Comparison of ENCODE assay signal across 10 cellular contexts in genomic region chr20:2109425-2110210, GRCh38. TPM values are rescaled to one million over a fixed set of nuclear protein-coding genes. Genes with fewer than 3 reads are reported as not detected.
DNase-seq lines count a peak whose midpoint lies in the region; ATAC-seq, FAIRE-seq and TF ChIP-seq lines count a peak whose summit lies in the region.
"Had no signal": no experiment of that assay in that cellular context is flagged by ENCODE, and none has a peak within 500 bp of the region (broad histone marks: within the 10 kb centered on the region; RNA-seq: fewer than 3 reads in every experiment).

No MANE protein-coding gene starts in this region.

- intact Hi-C loops in esophagus muscularis mucosa (cut with DNase I): no loop called here
- intact Hi-C loops in mucosa of descending colon (cut with DNase I, micrococcal nuclease): no loop called here
- intact Hi-C loops in activated T-helper 1 cell treated with anti-CD3 and anti-CD28 coated beads, Interleukin-12 subunit alpha, Interleukin-12 subunit beta, Interleukin-2, Interleukin-4 antibody, amounts not matched to agents 30 ng/mL and 10 ng/mL and 1 ng/mL, durations not matched to agents 14 hours and 24 hours and 36 hours (cut with micrococcal nuclease): no loop called here

- H3K27me3 ChIP-seq in esophagus muscularis mucosa: no peaks in the 10 kb centered on the region
- H3K27me3 ChIP-seq in CD8-positive, alpha-beta memory T cell (ENCODE audit: insufficient read depth, low read length, poor library complexity, severe bottlenecking): no peaks in the 10 kb centered on the region

- H3K36me3 Mint-ChIP-seq in activated T-helper 1 cell treated with anti-CD3 and anti-CD28 coated beads, Interleukin-12 subunit alpha, Interleukin-12 subunit beta, Interleukin-2, Interleukin-4 antibody, amounts not matched to agents 30 ng/mL and 10 ng/mL and 1 ng/mL, durations not matched to agents 14 hours and 24 hours and 36 hours (ENCODE audit: low read depth): peaks cover 19% of the 10 kb centered on the region
- peaks cover 0 to 60% (median 14%) of the 10 kb centered on the region in 3 donors for H3K36me3 Mint-ChIP-seq in CD8-positive, alpha-beta memory T cell

- H3K9me3 ChIP-seq in A549: no peaks in the 10 kb centered on the region
- no peaks in the 10 kb centered on the region for H3K9me3 ChIP-seq in esophagus muscularis mucosa
- H3K9me3 ChIP-seq in mucosa of descending colon: no peaks in the 10 kb centered on the region
- no peaks in the 10 kb centered on the region for H3K9me3 ChIP-seq in CD8-positive, alpha-beta memory T cell (ENCODE audit: low read length)
- H3K9me3 ChIP-seq: thoracic aorta had no signal

- TF ChIP-seq CTCF in A549 (IDR thresholded peaks at IDR 0.05) (no peak), esophagus muscularis mucosa (IDR thresholded peaks at IDR 0.05) (no peak), mucosa of descending colon (IDR thresholded peaks at IDR 0.05) (no peak)

- H3K4me1 Mint-ChIP-seq in activated T-helper 1 cell treated with anti-CD3 and anti-CD28 coated beads, Interleukin-12 subunit alpha, Interleukin-12 subunit beta, Interleukin-2, Interleukin-4 antibody, amounts not matched to agents 30 ng/mL and 10 ng/mL and 1 ng/mL, durations not matched to agents 14 hours and 24 hours and 36 hours (ENCODE audit: low read depth): peaks cover 67% of the 10 kb centered on the region
- H3K4me1 Mint-ChIP-seq in CD8-positive, alpha-beta memory T cell: peaks cover 90 to 98% (median 98%) of the 10 kb centered on the region in 3 donors

- 75% methylated on average over 6 of the region's 6 CpGs for WGBS in A549 (ENCODE audit: missing lambda C conversion rate)
- 32% methylated on average over 6 of the region's 6 CpGs for WGBS in esophagus muscularis mucosa

- H3K27ac ChIP-seq in A549: peak overlapping the region in 1 of 2 experiments; percentile 22; a peak in 2 of 6 replicates
- peak overlapping the region; percentile 66 to 80 (median 66) for H3K27ac ChIP-seq in esophagus muscularis mucosa (replicated peaks in 1 of 4)
- H3K27ac ChIP-seq in CD8-positive, alpha-beta memory T cell (ENCODE audit: low read depth, low read length): no peak overlapping the region
- H3K27ac ChIP-seq: thoracic aorta had no signal

- DNase-seq in A549 (ENCODE audit: low read depth in 1 of 2, low spot score in 1 of 2): no peak
- DNase-seq in LHCN-M2 (ENCODE audit: low read depth): peak; percentile 31
- no peak for DNase-seq in esophagus muscularis mucosa (ENCODE audit: extremely low spot score)
- DNase-seq in mucosa of descending colon: peak in 2 of 3 donors; percentile 41 to 66
- no peak for DNase-seq in activated T-helper 1 cell treated with anti-CD3 and anti-CD28 coated beads, Interleukin-12 subunit alpha, Interleukin-12 subunit beta, Interleukin-2, Interleukin-4 antibody, amounts not matched to agents 30 ng/mL and 10 ng/mL and 1 ng/mL, durations not matched to agents 14 hours and 24 hours and 36 hours (ENCODE audit: low spot score)
- DNase-seq in CD8-positive, alpha-beta memory T cell: no peak
- DNase-seq: NCI-H2029 had no signal

- no peak for TF ChIP-seq POLR2A in A549 (IDR thresholded peaks at IDR 0.05; ENCODE audit: low read length)
- no peak for TF ChIP-seq POLR2A in esophagus muscularis mucosa (IDR thresholded peaks at IDR 0.05; ENCODE audit: low read depth)

- peak overlapping the region; percentile 47 for H3K4me2 ChIP-seq in A549

- ATAC-seq in A549 (peak in 1 of 2 experiments; percentile 14; a peak in 1 of 6 replicates), mucosa of descending colon (peak; percentile 53), GM21723 (IDR thresholded peaks at IDR 0.05; ENCODE audit: unreplicated experiment) (no peak), HG02870 (IDR thresholded peaks at IDR 0.05; ENCODE audit: unreplicated experiment) (no peak)

- no peak overlapping the region for H3K27ac Mint-ChIP-seq in activated T-helper 1 cell treated with anti-CD3 and anti-CD28 coated beads, Interleukin-12 subunit alpha, Interleukin-12 subunit beta, Interleukin-2, Interleukin-4 antibody, amounts not matched to agents 30 ng/mL and 10 ng/mL and 1 ng/mL, durations not matched to agents 14 hours and 24 hours and 36 hours
- peak overlapping the region in 4 of 8 donors; percentile 5 to 28 (median 20) for H3K27ac Mint-ChIP-seq in CD8-positive, alpha-beta memory T cell

- no peaks in the 10 kb centered on the region for H3K9me3 Mint-ChIP-seq in activated T-helper 1 cell treated with anti-CD3 and anti-CD28 coated beads, Interleukin-12 subunit alpha, Interleukin-12 subunit beta, Interleukin-2, Interleukin-4 antibody, amounts not matched to agents 30 ng/mL and 10 ng/mL and 1 ng/mL, durations not matched to agents 14 hours and 24 hours and 36 hours
- no peaks in the 10 kb centered on the region for H3K9me3 Mint-ChIP-seq in CD8-positive, alpha-beta memory T cell

- H3K27me3 Mint-ChIP-seq in activated T-helper 1 cell treated with anti-CD3 and anti-CD28 coated beads, Interleukin-12 subunit alpha, Interleukin-12 subunit beta, Interleukin-2, Interleukin-4 antibody, amounts not matched to agents 30 ng/mL and 10 ng/mL and 1 ng/mL, durations not matched to agents 14 hours and 24 hours and 36 hours (ENCODE audit: insufficient read depth): no peaks in the 10 kb centered on the region
- peaks cover 0 to 1% of the 10 kb centered on the region in 2 donors for H3K27me3 Mint-ChIP-seq in CD8-positive, alpha-beta memory T cell

- FAIRE-seq in A549 (lab: Jason Lieb, UNC): no peak

- H3K4me3 ChIP-seq in A549 (no peak overlapping the region), esophagus muscularis mucosa (peak overlapping the region in 1 of 4 donors; percentile 1), mucosa of descending colon (no peak overlapping the region)
- H3K4me3 ChIP-seq in CD8-positive, alpha-beta memory T cell (ENCODE audit: low read length): no peak overlapping the region
- H3K4me3 ChIP-seq: thoracic aorta had no signal

- H3K36me3 ChIP-seq in esophagus muscularis mucosa (peaks cover 0 to 12% (median 4%) of the 10 kb centered on the region in 4 donors), mucosa of descending colon (ENCODE audit: low read depth) (no peaks in the 10 kb centered on the region)
- peaks cover 7% of the 10 kb centered on the region for H3K36me3 ChIP-seq in CD8-positive, alpha-beta memory T cell (ENCODE audit: insufficient read depth, low read length)
- H3K36me3 ChIP-seq: thoracic aorta had no signal

- no peak overlapping the region for H3K4me3 Mint-ChIP-seq in activated T-helper 1 cell treated with anti-CD3 and anti-CD28 coated beads, Interleukin-12 subunit alpha, Interleukin-12 subunit beta, Interleukin-2, Interleukin-4 antibody, amounts not matched to agents 30 ng/mL and 10 ng/mL and 1 ng/mL, durations not matched to agents 14 hours and 24 hours and 36 hours
- peak overlapping the region in 3 of 7 donors; percentile 4 to 26 (median 22) for H3K4me3 Mint-ChIP-seq in CD8-positive, alpha-beta memory T cell

- no peak for TF ChIP-seq EP300 in A549 (IDR thresholded peaks at IDR 0.05)
- TF ChIP-seq EP300 in esophagus muscularis mucosa (IDR thresholded peaks at IDR 0.05): no peak

- POLR2A ChIA-PET in A549 (lab: Yijun Ruan, JAX): no interaction called here
- POLR2A ChIA-PET in CD8-positive, alpha-beta memory T cell (lab: Charles Lee): no interaction called here

- TF ChIP-seq RAD21 in A549 (conservative IDR thresholded peaks at IDR 0.05 in 1 of 2, IDR thresholded peaks at IDR 0.05 in 1 of 2): no peak

- CTCF ChIA-PET in A549 (lab: Yijun Ruan, JAX): interaction anchor here (0.6 to 2.4 kb wide), 8 partner anchors 10 to 1509 kb away, joined by 3 to 10 read pairs (median 5); no protein-coding TSS in a partner anchor
- CTCF ChIA-PET in CD8-positive, alpha-beta memory T cell (lab: Charles Lee): no interaction called here

- H3K4me1 ChIP-seq in A549: peaks cover 30% of the 10 kb centered on the region
- peaks cover 95 to 100% (median 97%) of the 10 kb centered on the region in 4 donors for H3K4me1 ChIP-seq in esophagus muscularis mucosa
- H3K4me1 ChIP-seq in mucosa of descending colon (ENCODE audit: low read depth): peaks cover 37% of the 10 kb centered on the region
- H3K4me1 ChIP-seq in CD8-positive, alpha-beta memory T cell (ENCODE audit: insufficient read depth, low read length): peaks cover 97% of the 10 kb centered on the region

TF ChIP-seq in A549, 52 proteins besides CTCF, POLR2A, EP300 and RAD21:
- TF ChIP-seq JUNB (IDR thresholded peaks at IDR 0.05): no peak
- no peak for TF ChIP-seq FOXS1 (CRISPR knock-in tag; IDR thresholded peaks at IDR 0.05)
TF ChIP-seq in A549: peak in this region for 0.

RNA-seq across cellular contexts. Expression of gene STK35, which starts 8.0 kb away (rescaled TPM):
- polyA plus RNA-seq in A549 (2011; rRNA removed) (9.0 and 11.5 TPM in 2 replicates), A549 (2017; fragmentation: RNase III; extraction: RNeasy Plus Mini Kit Qiagen cat#74134 plus additional on column Dnase treatment) (9.5 to 10.1 TPM (median 10.0 TPM) in 3 replicates)
- polyA plus RNA-seq in A549 (2012; cell fraction: cytosol; rRNA removed): 6.3 and 8.9 TPM in 2 replicates
- polyA plus RNA-seq in A549 (2012; cell fraction: nucleus; rRNA removed): 16.9 and 20.7 TPM in 2 replicates
- polyA minus RNA-seq in A549 (2011; rRNA and poly(A)+ RNA removed): 20.5 and 22.2 TPM in 2 replicates
- total RNA-seq in LHCN-M2 (2014; rRNA removed) (16.4 and 16.6 TPM in 2 replicates), esophagus muscularis mucosa (10 to 100 TPM; 19.2 to 24.1 (median 22.8) TPM), mucosa of descending colon (10 to 100 TPM; 20.2 to 23.3 (median 22.2) TPM)
- polyA plus RNA-seq in LHCN-M2 (2012): 5.3 TPM
- total RNA-seq in activated T-helper 1 cell treated with anti-CD3 and anti-CD28 coated beads, Interleukin-12 subunit alpha, Interleukin-12 subunit beta, Interleukin-2, Interleukin-4 antibody, amounts not matched to agents 30 ng/mL and 10 ng/mL and 1 ng/mL, durations not matched to agents 14 hours and 24 hours and 36 hours: 20.7 and 21.3 TPM in 2 replicates
- 10 to 100 TPM; 21.1 to 21.4 TPM for total RNA-seq in CD8-positive, alpha-beta memory T cell
- polyA plus RNA-seq in CD8-positive, alpha-beta memory T cell: 5.5 TPM

Comparison
In these comparisons a context has a peak if more than half of its experiments do, and no peak if none do; other contexts are left out.
1. DNase-seq: peak in LHCN-M2 (single experiment) and mucosa of descending colon (2 of 3); none in A549 (0 of 2), esophagus muscularis mucosa (single experiment), activated T-helper 1 cell treated with anti-CD3 and anti-CD28 coated beads, Interleukin-12 subunit alpha, Interleukin-12 subunit beta, Interleukin-2, Interleukin-4 antibody, amounts not matched to agents 30 ng/mL and 10 ng/mL and 1 ng/mL, durations not matched to agents 14 hours and 24 hours and 36 hours (single experiment) and CD8-positive, alpha-beta memory T cell (0 of 5).